ENCODE assay signal across 21 cellular contexts in the genomic region with DNA sequence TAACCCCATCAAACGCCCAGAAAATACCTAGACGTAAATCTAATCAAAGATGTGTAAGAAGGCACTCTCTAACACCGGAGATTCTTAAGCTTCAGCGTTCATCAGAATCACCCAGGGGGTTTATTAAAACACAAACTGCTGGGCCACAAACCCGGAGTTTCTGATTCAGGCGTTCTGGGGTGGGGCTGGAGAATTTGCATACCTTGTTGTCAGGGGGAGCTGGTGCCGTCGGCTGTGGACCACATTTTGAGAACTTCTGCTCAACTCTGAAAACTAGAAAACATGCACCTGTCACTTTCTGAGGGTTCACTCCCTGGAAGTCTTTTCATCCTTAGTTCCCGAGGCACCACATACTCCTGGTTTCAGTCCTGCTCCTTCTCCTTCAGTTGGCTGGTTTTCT. TPM values are rescaled to one million over a fixed set of nuclear protein-coding genes. Genes with fewer than 3 reads are reported as not detected.
"Had no signal": no experiment of that assay in that cellular context is flagged by ENCODE, and none has a peak within 500 bp of the region (broad histone marks: within the 10 kb centered on the region; RNA-seq: fewer than 3 reads in every experiment).

No MANE protein-coding gene starts in this region.

- H3K27me3 ChIP-seq: MG63, SJSA1 had no signal

- DNase-seq: Karpas-422, KG1, MG63, NCI-H1092, NCI-H1105 treated with DMSO at 0.1 percent for 48 hours, NCI-H1417 treated with DMSO at 0.1 percent for 48 hours, NCI-H146, NCI-H1694 treated with DMSO at 0.1 percent for 48 hours, NCI-H1930, NCI-H2081, NCI-H2107, NCI-H2227 treated with DMSO at 0.1 percent for 48 hours, NCI-H524, NCI-H526 treated with DMSO at 0.1 percent for 48 hours, NCI-H748 treated with DMSO at 0.1 percent for 48 hours, Right ventricle myocardium superior, RPMI8226, SIG-M5 had no signal

- H3K27ac ChIP-seq: SJSA1, SK-N-MC had no signal

- H3K9me3 ChIP-seq: MG63, SJSA1 had no signal

- H3K4me1 ChIP-seq: SJSA1 had no signal

- H3K36me3 ChIP-seq: MG63, SJSA1 had no signal

- H3K4me3 ChIP-seq: MG63, SJSA1, SK-N-MC had no signal

RNA-seq across cellular contexts. Expression of a gene that starts 48.6 kb away (rescaled TPM):
- total RNA-seq: HT-29 had no signal
